Comparison of ENCODE assay signal across 8 cellular contexts in genomic region chr10:62681211-62681940, GRCh38.
DNase-seq lines count a peak whose midpoint lies in the region; ATAC-seq and TF ChIP-seq lines count a peak whose summit lies in the region.

No MANE protein-coding gene starts in this region.

- peak in 2 of 3 donors; percentile 68 to 82 for DNase-seq in Peyer's patch
- peak; percentile 2 to 35 (median 14) for DNase-seq in activated naive CD4-positive, alpha-beta T cell (lab: John Stamatoyannopoulos, UW)
- DNase-seq in skeletal muscle cell (ENCODE audit: low read depth) = peak; percentile 27
- no peak for DNase-seq in RPMI8226
- DNase-seq in uterus = no peak
- DNase-seq in NCI-H1105 (lab: John Stamatoyannopoulos, UW) = no peak

- H3K4me3 ChIP-seq in Peyer's patch = no peak overlapping the region
- no peak overlapping the region for H3K4me3 ChIP-seq in skeletal muscle cell (ENCODE audit: low read depth, low read length)
- H3K4me3 ChIP-seq in uterus = no peak overlapping the region

- TF ChIP-seq POLR2A in Peyer's patch (IDR thresholded peaks at IDR 0.05) (no peak), uterus (IDR thresholded peaks at IDR 0.05) (no peak)

- no peaks in the 10 kb centered on the region for H3K9me3 ChIP-seq in Peyer's patch
- no peaks in the 10 kb centered on the region for H3K9me3 ChIP-seq in uterus

- H3K4me1 ChIP-seq in Peyer's patch = no peaks in the 10 kb centered on the region
- no peaks in the 10 kb centered on the region for H3K4me1 ChIP-seq in uterus

- intact Hi-C loops in uterus (cut with DNase I; ENCODE audit: low total_unique reads) = no loop called here

- ATAC-seq in GM18511 (IDR thresholded peaks at IDR 0.05; ENCODE audit: unreplicated experiment) (peak; percentile 96), HG02840 (IDR thresholded peaks at IDR 0.05; ENCODE audit: low FRiP score, unreplicated experiment) (peak; percentile 97)

- H3K27ac ChIP-seq in Peyer's patch = no peak overlapping the region
- no peak overlapping the region for H3K27ac ChIP-seq in uterus

- peak in 4 of 6 experiments; percentile 12 to 33 (median 20) for TF ChIP-seq CTCF in Peyer's patch (IDR thresholded peaks at IDR 0.05)
- TF ChIP-seq CTCF in uterus (IDR thresholded peaks at IDR 0.05) = no peak

- no peaks in the 10 kb centered on the region for H3K36me3 ChIP-seq in Peyer's patch
- no peaks in the 10 kb centered on the region for H3K36me3 ChIP-seq in uterus

- no peaks in the 10 kb centered on the region for H3K27me3 ChIP-seq in Peyer's patch
- no peaks in the 10 kb centered on the region for H3K27me3 ChIP-seq in uterus

Comparison
In these comparisons a context has a peak if more than half of its experiments do, and no peak if none do; other contexts are left out.
1. DNase-seq: peak in Peyer's patch (2 of 3), activated naive CD4-positive, alpha-beta T cell (4 of 4) and skeletal muscle cell (single experiment); none in RPMI8226 (single experiment), uterus (0 of 2) and NCI-H1105 (single experiment).
2. CTCF ChIP-seq: peak in Peyer's patch (4 of 6); none in uterus (0 of 4).